9 cellular contexts compared by ENCODE assay signal in genomic region chr12:85279449-85280137, GRCh38. TPM values are rescaled to one million over a fixed set of nuclear protein-coding genes. Genes with fewer than 3 reads are reported as not detected.
A peak's percentile ranks its signal among the peaks of the same experiment; 100 is the strongest.
DNase-seq lines count a peak whose midpoint lies in the region; ATAC-seq and TF ChIP-seq lines count a peak whose summit lies in the region.
"Had no signal": no experiment of that assay in that cellular context is flagged by ENCODE, and none has a peak within 500 bp of the region (broad histone marks: within the 10 kb centered on the region; RNA-seq: fewer than 3 reads in every experiment).

No MANE protein-coding gene starts in this region.

- peaks cover 97% of the 10 kb centered on the region for H3K27me3 ChIP-seq in ACC112 (ENCODE audit: insufficient read depth, low read length)
- peaks cover 47% of the 10 kb centered on the region for H3K27me3 ChIP-seq in IMR-90 (ENCODE audit: control insufficient read depth, insufficient read depth, low read length)
- H3K27me3 ChIP-seq in esophagus muscularis mucosa = peaks cover 3 to 99% (median 62%) of the 10 kb centered on the region in 4 donors
- no peaks in the 10 kb centered on the region for H3K27me3 ChIP-seq in naive thymus-derived CD4-positive, alpha-beta T cell (ENCODE audit: control insufficient read depth in 2 of 2, insufficient read depth in 2 of 2, low read length in 2 of 2)

- H3K14ac ChIP-seq in IMR-90 (replicated peaks; ENCODE audit: low read depth, low read length) = no peak overlapping the region

- dilution Hi-C loops in IMR-90 (cut with HindIII; ENCODE audit: low sequenced_read_pairs, unreplicated experiment) = no loop called here

- peak; percentile 64; the same call in 1 of the 2 replicates for ATAC-seq in IMR-90 (ENCODE audit: low read depth)
- ATAC-seq in naive thymus-derived CD4-positive, alpha-beta T cell = no peak

- no peak for TF ChIP-seq RAD21 in IMR-90 (IDR thresholded peaks at IDR 0.05; ENCODE audit: low read length)

- H3K4ac ChIP-seq in IMR-90 (ENCODE audit: low read depth, low read length) = no peak overlapping the region

- H4K91ac ChIP-seq in IMR-90 (ENCODE audit: insufficient read depth, low read depth, low read length) = no peak overlapping the region

- H3K4me1 ChIP-seq in ACC112 (ENCODE audit: control insufficient read depth, insufficient read depth, low read length, unreplicated experiment) (no peaks in the 10 kb centered on the region), IMR-90 (ENCODE audit: control insufficient read depth, insufficient read depth, low read length) (no peaks in the 10 kb centered on the region), esophagus muscularis mucosa (peaks cover 17 to 23% (median 20%) of the 10 kb centered on the region in 4 donors)
- no peaks in the 10 kb centered on the region for H3K4me1 ChIP-seq in naive thymus-derived CD4-positive, alpha-beta T cell (ENCODE audit: control insufficient read depth in 2 of 2, insufficient read depth in 2 of 2, low read length in 2 of 2)

- TF ChIP-seq CTCF in IMR-90 (conservative IDR thresholded peaks at IDR 0.05; ENCODE audit: low read depth, low read length) = no peak
- TF ChIP-seq CTCF in esophagus muscularis mucosa (IDR thresholded peaks at IDR 0.05) = no peak
- no peak for TF ChIP-seq CTCF in nephron (IDR thresholded peaks at IDR 0.05; ENCODE audit: unreplicated experiment in 3 of 3)

- no peak overlapping the region for H3K56ac ChIP-seq in IMR-90 (ENCODE audit: extremely low read depth, insufficient read depth, low read length)

- H3K36me3 ChIP-seq in ACC112 (ENCODE audit: insufficient read depth, low read length) (no peaks in the 10 kb centered on the region), IMR-90 (ENCODE audit: control insufficient read depth, insufficient read depth, low read length) (no peaks in the 10 kb centered on the region), esophagus muscularis mucosa (no peaks in the 10 kb centered on the region)
- H3K36me3 ChIP-seq in naive thymus-derived CD4-positive, alpha-beta T cell (ENCODE audit: control insufficient read depth in 2 of 3, insufficient read depth in 3 of 3, low read length in 3 of 3) = no peaks in the 10 kb centered on the region

- H4K20me1 ChIP-seq in IMR-90 (ENCODE audit: insufficient read depth, low read length) = no peaks in the 10 kb centered on the region

- no peaks in the 10 kb centered on the region for H3K9me1 ChIP-seq in IMR-90 (ENCODE audit: insufficient read depth, low read length)

- H3K27ac Mint-ChIP-seq in nephron = peak overlapping the region; percentile 95 to 97 (median 95)
- H3K27ac Mint-ChIP-seq in naive thymus-derived CD4-positive, alpha-beta T cell = peak overlapping the region in 1 of 9 donors; percentile 73

- BruUV-seq in IMR-90 (replicated peaks; lab: Mats Ljungman, UMichigan) = no TSS peak

- H2BK15ac ChIP-seq in IMR-90 (ENCODE audit: low read depth, low read length) = no peak overlapping the region

- no peak overlapping the region for H3K9ac ChIP-seq in IMR-90 (ENCODE audit: low read depth, low read length)

- WGBS in IMR-90 (ENCODE audit: extremely low coverage in 2 of 2, insufficient read length in 1 of 2), 2 experiments = 0% methylated on average over 2 of the region's 39 CpGs; no CpG with 5 or more reads in 1 of the 2 experiments
- 7% methylated on average over 37 of the region's 39 CpGs for WGBS in esophagus muscularis mucosa

- DNase-seq in IMR-90 (no peak), esophagus muscularis mucosa (ENCODE audit: extremely low spot score) (no peak), medulla oblongata (ENCODE audit: extremely low spot score) (no peak), SW 1271 (lab: John Stamatoyannopoulos, UW) (no peak), NCI-H1092 treated with DMSO at 0.1 percent for 48 hours (lab: John Stamatoyannopoulos, UW) (no peak)
- no peak for DNase-seq in naive thymus-derived CD4-positive, alpha-beta T cell
- DNase-seq: stimulated activated CD4-positive, alpha-beta T cell treated with anti-CD3 and anti-CD28 coated beads, Interleukin-2, amount 100 ng/mL, for 48 hours had no signal

- TF ChIP-seq POLR2A in IMR-90 (IDR thresholded peaks at IDR 0.05; ENCODE audit: low read depth, low read length) (no peak), esophagus muscularis mucosa (IDR thresholded peaks at IDR 0.05; ENCODE audit: low read depth) (no peak)

- CTCF ChIA-PET in IMR-90 (lab: Yijun Ruan, JAX) = no interaction called here
- CTCF ChIA-PET in naive thymus-derived CD4-positive, alpha-beta T cell (lab: Charles Lee) = no interaction called here

- H2AFZ ChIP-seq in ACC112 (ENCODE audit: low read length, unreplicated experiment) = peak overlapping the region; percentile 36
- H2AFZ ChIP-seq in IMR-90 (replicated peaks; ENCODE audit: low read length, poor library complexity) = peak overlapping the region; percentile 77

- no peak for TF ChIP-seq EP300 in esophagus muscularis mucosa (IDR thresholded peaks at IDR 0.05)

- H2AK5ac ChIP-seq in IMR-90 (ENCODE audit: low read depth, low read length) = no peak overlapping the region

- H3K36me3 Mint-ChIP-seq in nephron (ENCODE audit: low read depth) = peaks cover 7% of the 10 kb centered on the region
- no peaks in the 10 kb centered on the region for H3K36me3 Mint-ChIP-seq in naive thymus-derived CD4-positive, alpha-beta T cell

- H3K4me1 Mint-ChIP-seq in nephron = peaks cover 48% of the 10 kb centered on the region
- peaks cover 0 to 7% (median 4%) of the 10 kb centered on the region in 7 donors for H3K4me1 Mint-ChIP-seq in naive thymus-derived CD4-positive, alpha-beta T cell

- H3K9me3 Mint-ChIP-seq in nephron = peaks cover 3% of the 10 kb centered on the region
- H3K9me3 Mint-ChIP-seq in naive thymus-derived CD4-positive, alpha-beta T cell = peaks cover 0 to 21% (median 2%) of the 10 kb centered on the region in 11 donors

- peaks cover 84% of the 10 kb centered on the region for H3K27me3 Mint-ChIP-seq in nephron (ENCODE audit: low read depth)
- peaks cover 54 to 70% (median 61%) of the 10 kb centered on the region in 5 donors for H3K27me3 Mint-ChIP-seq in naive thymus-derived CD4-positive, alpha-beta T cell

- no peaks in the 10 kb centered on the region for H3K79me1 ChIP-seq in IMR-90 (ENCODE audit: low read depth in 1 of 2, low read length in 2 of 2)

- peak overlapping the region; percentile 34 for H2AK9ac ChIP-seq in IMR-90 (replicated peaks; ENCODE audit: low read depth, low read length, poor library complexity)

- H2BK120ac ChIP-seq in IMR-90 (ENCODE audit: low read depth, low read length) = no peak overlapping the region

- H2BK5ac ChIP-seq in IMR-90 (ENCODE audit: low read depth, low read length, poor library complexity, severe bottlenecking) = no peak overlapping the region

- in situ Hi-C loops in IMR-90 (cut with MboI; ENCODE audit: low sequenced_read_pairs) = no loop called here

- H4K8ac ChIP-seq in IMR-90 (ENCODE audit: low read depth in 2 of 2, low read length in 2 of 2) = no peak overlapping the region

- no peak overlapping the region for H3K23ac ChIP-seq in IMR-90 (ENCODE audit: low read depth, low read length)

- no peak overlapping the region for H3K18ac ChIP-seq in IMR-90 (ENCODE audit: low read depth, low read length)

- H3K27ac ChIP-seq in ACC112 (ENCODE audit: low read depth, low read length) (no peak overlapping the region), IMR-90 (ENCODE audit: insufficient read depth, low read length) (no peak overlapping the region), esophagus muscularis mucosa (replicated peaks in 1 of 4) (no peak overlapping the region)
- no peak overlapping the region for H3K27ac ChIP-seq in naive thymus-derived CD4-positive, alpha-beta T cell (ENCODE audit: low read depth, low read length)

- peak overlapping the region; percentile 94 to 96 (median 94) for H3K4me3 Mint-ChIP-seq in nephron
- peak overlapping the region in 2 of 10 donors; percentile 20 to 63 for H3K4me3 Mint-ChIP-seq in naive thymus-derived CD4-positive, alpha-beta T cell

- no peak overlapping the region for H4K5ac ChIP-seq in IMR-90 (ENCODE audit: low read depth, low read length)

- H3K4me2 ChIP-seq in IMR-90 (ENCODE audit: low read depth, low read length) = peak overlapping the region; percentile 99; the same call in 1 of the 2 replicates

- no peak overlapping the region for H2BK20ac ChIP-seq in IMR-90 (ENCODE audit: low read depth, low read length)

- H3K9me3 ChIP-seq in IMR-90 (ENCODE audit: control insufficient read depth, insufficient read depth, low read length) (peaks cover 13% of the 10 kb centered on the region), esophagus muscularis mucosa (peaks cover 0 to 19% (median 7%) of the 10 kb centered on the region in 4 donors)
- H3K9me3 ChIP-seq in naive thymus-derived CD4-positive, alpha-beta T cell (ENCODE audit: control insufficient read depth in 2 of 3, low read length in 3 of 3) = no peaks in the 10 kb centered on the region

- intact Hi-C loops in IMR-90 (cut with micrococcal nuclease) = no loop called here
- intact Hi-C loops in esophagus muscularis mucosa (cut with DNase I) = no loop called here
- intact Hi-C loops in naive thymus-derived CD4-positive, alpha-beta T cell (cut with micrococcal nuclease) = loop anchor here in 1 of 2 donors (2.0 kb wide), 1 partner anchor 369 kb away; no protein-coding TSS in a partner anchor

- H3K4me3 ChIP-seq in ACC112 (ENCODE audit: low read depth, low read length) (peak overlapping the region; percentile 70), IMR-90 (ENCODE audit: insufficient read depth, low read depth, low read length) (peak overlapping the region; percentile 42; the same call in 1 of the 2 replicates), esophagus muscularis mucosa (peak overlapping the region; percentile 42 to 55 (median 47))
- H3K4me3 ChIP-seq in naive thymus-derived CD4-positive, alpha-beta T cell (ENCODE audit: low read length) = no peak overlapping the region

- no peaks in the 10 kb centered on the region for H3K79me2 ChIP-seq in ACC112 (ENCODE audit: control insufficient read depth, insufficient read depth, low read length, unreplicated experiment)

- POLR2A ChIA-PET in IMR-90 (lab: Charles Lee; ENCODE audit: unreplicated experiment) = no interaction called here
- POLR2A ChIA-PET in naive thymus-derived CD4-positive, alpha-beta T cell (lab: Charles Lee) = no interaction called here

TF ChIP-seq in IMR-90, 13 proteins besides CTCF, POLR2A, EP300 and RAD21:
- no peak for TF ChIP-seq USF2 (IDR thresholded peaks at IDR 0.05; ENCODE audit: low read depth, low read length)
- no peak for TF ChIP-seq SMC3 (IDR thresholded peaks at IDR 0.05; ENCODE audit: low read depth, low read length)

RNA-seq across cellular contexts. Expression of gene ALX1, which starts 0.4 kb away (rescaled TPM):
- total RNA-seq in IMR-90 (2012; rRNA removed) = not detected in 2 replicates
- polyA plus RNA-seq in IMR-90 (2012; rRNA removed) = not detected in 2 replicates
- polyA plus RNA-seq in IMR-90 (2012; cell fraction: cytosol; rRNA removed) = not detected in 2 replicates
- polyA plus RNA-seq in IMR-90 (2012; cell fraction: nucleus; rRNA removed; ENCODE audit: low replicate concordance) = not detected in 2 replicates
- under 1 TPM in 2 of 4 donors, not detected in 2; 0.34 to 0.39 TPM for total RNA-seq in esophagus muscularis mucosa
- total RNA-seq in naive thymus-derived CD4-positive, alpha-beta T cell = not detected
- polyA plus RNA-seq in naive thymus-derived CD4-positive, alpha-beta T cell = not detected
